1 cellular context compared by ENCODE assay signal in genomic region chr16:383326-384020, GRCh38.
TF ChIP-seq lines count a peak whose summit lies in the region.

No MANE protein-coding gene starts in this region.

TF ChIP-seq in GM12878, 131 proteins besides CTCF, POLR2A, EP300 and RAD21 (continued from another document):
- TF ChIP-seq BCL3 (IDR thresholded peaks at IDR 0.05; ENCODE audit: borderline replicate concordance, insufficient read depth, low read depth, low read length, poor library complexity, severe bottlenecking) (no peak), KDM1A (IDR thresholded peaks at IDR 0.05; ENCODE audit: borderline replicate concordance) (no peak), CREB1 (IDR thresholded peaks at IDR 0.05; ENCODE audit: low read depth) (peak; percentile 57; the same call in 1 of the 2 replicates), PML (IDR thresholded peaks at IDR 0.05; ENCODE audit: low read length) (no peak), CBFB (IDR thresholded peaks at IDR 0.05; ENCODE audit: low read depth) (0 out of 2 replicates have a peak, but pooled peaks have one; percentile 32), MYB (IDR thresholded peaks at IDR 0.05; ENCODE audit: borderline replicate concordance, low read depth, low read length) (no peak), MYC (IDR thresholded peaks at IDR 0.05; ENCODE audit: insufficient read depth, insufficient read length, insufficient replicate concordance, low read length, severe bottlenecking) (no peak), NR2C1 (IDR thresholded peaks at IDR 0.05) (no peak), ZBTB40 (IDR thresholded peaks at IDR 0.05; ENCODE audit: borderline replicate concordance) (no peak), IRF3 (IDR thresholded peaks at IDR 0.05) (no peak), NR2F1 (conservative IDR thresholded peaks at IDR 0.05) (0 out of 2 replicates have a peak, but pooled peaks have one; percentile 21), GABPA (IDR thresholded peaks at IDR 0.05; ENCODE audit: low read depth) (peak; percentile 11; the same call in 1 of the 2 replicates)
